16 cellular contexts compared by ENCODE assay signal in genomic region chrX:29215251-29215650, GRCh38.
"Had no signal": no experiment of that assay in that cellular context is flagged by ENCODE, and none has a peak within 500 bp of the region (broad histone marks: within the 10 kb centered on the region; RNA-seq: fewer than 3 reads in every experiment).

No MANE protein-coding gene starts in this region.

- H3K36me3 ChIP-seq: ascending aorta, sigmoid colon, upper lobe of left lung, WERI-Rb-1 had no signal

- FAIRE-seq: TTC549 had no signal

- H3K27me3 ChIP-seq: ascending aorta, sigmoid colon, upper lobe of left lung had no signal

- H3K4me3 ChIP-seq: ascending aorta, sigmoid colon, upper lobe of left lung had no signal

- DNase-seq: activated CD4-positive, alpha-beta T cell treated with anti-CD3 and anti-CD28 coated beads, Interleukin-2, amount 50 U/mL, for 1 hour; activated CD4-positive, CD25-positive, alpha-beta regulatory T cell treated with anti-CD3 and anti-CD28 coated beads, Interleukin-2, amount 50 U/mL, for 72 hours; activated CD8-positive, alpha-beta T cell treated with anti-CD3 and anti-CD28 coated beads, Interleukin-2, amount 10 ng/mL, durations not matched to agents 7 days and 5 days; activated gamma-delta T cell treated with Interleukin-2 at 50 U/mL for 16 hours; effector memory CD4-positive, alpha-beta T cell; immature natural killer cell; left ventricle myocardium superior; retina; sigmoid colon; stimulated activated CD4-positive, alpha-beta T cell treated with anti-CD3 and anti-CD28 coated beads, Interleukin-4, amount 100 ng/mL, for 24 hours; stimulated activated naive CD8-positive, alpha-beta T cell treated with anti-CD3 and anti-CD28 coated beads, Interleukin-15, Interleukin-2, amounts not matched to agents 100 U/mL and 50 U/mL, for 24 hours; T-helper 1 cell; upper lobe of left lung; WERI-Rb-1 had no signal
